Comparison of ENCODE assay signal across 8 cellular contexts in the genomic region with DNA sequence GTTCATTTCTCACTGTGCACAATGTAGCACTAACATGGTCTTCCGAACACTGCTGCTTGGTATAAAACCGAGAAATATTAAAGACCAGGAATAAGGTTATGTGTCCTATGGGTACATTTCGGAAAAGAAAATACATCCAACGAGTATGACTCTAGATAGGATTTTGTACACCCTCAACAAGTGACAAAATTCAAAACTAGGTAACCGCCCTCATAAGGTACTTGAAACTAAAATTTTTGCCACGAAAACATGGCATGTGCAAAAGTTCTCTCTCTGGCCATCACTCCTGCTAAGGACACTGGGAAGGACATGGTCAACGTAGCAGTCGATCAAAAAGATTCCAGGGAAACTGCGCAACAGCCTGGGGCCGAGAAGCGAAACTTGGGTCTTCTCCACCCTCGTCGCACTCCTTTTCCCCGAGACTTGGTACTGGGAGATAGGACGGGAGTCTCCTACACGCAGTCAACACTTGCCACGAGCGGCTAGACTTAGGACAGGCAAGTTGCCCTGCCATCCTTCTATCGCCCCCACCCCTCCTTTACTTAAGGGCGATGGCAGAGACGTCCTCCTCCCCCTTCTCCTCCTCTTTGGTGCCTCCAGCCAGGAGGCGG. TPM values are rescaled to one million over a fixed set of nuclear protein-coding genes. Genes with fewer than 3 reads are reported as not detected.
DNase-seq lines count a peak whose midpoint lies in the region; ATAC-seq and TF ChIP-seq lines count a peak whose summit lies in the region.

No MANE protein-coding gene starts in this region.

- peaks cover 23% of the 10 kb centered on the region for H3K27me3 Mint-ChIP-seq in brain

- peak overlapping the region; percentile 97 for H3K9ac ChIP-seq in iPS-20b (ENCODE audit: low read depth, low read length)
- H3K9ac ChIP-seq in skeletal muscle satellite cell (ENCODE audit: low read depth, low read length) = peak overlapping the region; percentile 97

- DNase-seq in AG04449 (ENCODE audit: low read depth, low spot score) (peak; percentile 65), GM12865 (ENCODE audit: low read depth) (no peak), NCI-H2227 (lab: John Stamatoyannopoulos, UW; ENCODE audit: unreplicated experiment) (peak; percentile 92), inferior parietal cortex (ENCODE audit: extremely low spot score) (no peak)

- H3K4me1 Mint-ChIP-seq in brain = peaks cover 61% of the 10 kb centered on the region

- no peaks in the 10 kb centered on the region for H3K27me3 ChIP-seq in iPS-20b (ENCODE audit: insufficient read depth, low read length)
- H3K27me3 ChIP-seq in skeletal muscle satellite cell (ENCODE audit: control insufficient read depth, insufficient read depth, low read length) = no peaks in the 10 kb centered on the region

- H3K27ac ChIP-seq in iPS-20b (ENCODE audit: low read length) = peak overlapping the region; percentile 93

- H3K4me1 ChIP-seq in iPS-20b (ENCODE audit: insufficient read depth, low read length) (peaks cover 4% of the 10 kb centered on the region; the same call in 1 of the 2 replicates), skeletal muscle satellite cell (ENCODE audit: control insufficient read depth, insufficient read depth, low read length) (peaks cover 20% of the 10 kb centered on the region)

- H3K36me3 ChIP-seq in iPS-20b (ENCODE audit: insufficient read depth, low read depth, low read length) (peaks cover 23% of the 10 kb centered on the region), skeletal muscle satellite cell (ENCODE audit: insufficient read depth, low read length) (peaks cover 11% of the 10 kb centered on the region)

- H3K36me3 Mint-ChIP-seq in brain = peaks cover 20% of the 10 kb centered on the region

- peak overlapping the region; percentile 100 for H3K27ac Mint-ChIP-seq in brain

- H3K9me3 Mint-ChIP-seq in brain = peaks cover 0 to 11% (median 3%) of the 10 kb centered on the region in 5 experiments

- peak overlapping the region; percentile 81 for H3K4me2 ChIP-seq in skeletal muscle satellite cell (ENCODE audit: low read length)

- CTCF ChIA-PET in AG04449 (lab: Yijun Ruan, JAX) = interaction anchor here (1.1 to 2.3 kb wide), 2 partner anchors 14 kb away, joined by 4 to 13 read pairs; no protein-coding TSS in a partner anchor

- H3K4me3 Mint-ChIP-seq in brain = peak overlapping the region; percentile 95 to 97 (median 96)

- POLR2A ChIA-PET in AG04449 (lab: Yijun Ruan, JAX) = interaction anchor here (0.8 kb wide), 1 partner anchor 375 kb away, joined by 4 read pairs; no protein-coding TSS in a partner anchor

- H3K9me3 ChIP-seq in iPS-20b (ENCODE audit: insufficient read depth, low read depth, low read length) (no peaks in the 10 kb centered on the region), skeletal muscle satellite cell (replicated peaks; ENCODE audit: low read length) (no peaks in the 10 kb centered on the region)

- TF ChIP-seq CTCF in AG04449 (IDR thresholded peaks at IDR 0.05; ENCODE audit: insufficient read depth, low read length, missing control alignments) = no peak
- no peak for TF ChIP-seq CTCF in GM12865 (IDR thresholded peaks at IDR 0.05; ENCODE audit: insufficient read depth, low read depth, low read length, missing control alignments)
- no peak for TF ChIP-seq CTCF in brain (conservative IDR thresholded peaks at IDR 0.05)

- ATAC-seq in GM18498 (IDR thresholded peaks at IDR 0.05; ENCODE audit: unreplicated experiment) = no peak

- H3K4me3 ChIP-seq in AG04449 (ENCODE audit: low read depth, low read length) (peak overlapping the region; percentile 86), GM12865 (ENCODE audit: low read depth, low read length) (peak overlapping the region; percentile 91), iPS-20b (ENCODE audit: low read length) (peak overlapping the region; percentile 87), skeletal muscle satellite cell (ENCODE audit: low read length) (peak overlapping the region; percentile 96)

RNA-seq across cellular contexts. Expression of gene TOR1AIP1, which starts 0.3 kb away (rescaled TPM):
- polyA plus RNA-seq in brain (ENCODE audit: insufficient read depth, low read depth, low replicate concordance) = 20.9 TPM
- 38.4 and 39.0 TPM in 2 replicates for total RNA-seq in skeletal muscle satellite cell (2012; rRNA removed)

RNA-seq across cellular contexts. Expression of gene TOR1AIP2, which starts 4.1 kb away (rescaled TPM):
- 6.2 TPM for polyA plus RNA-seq in brain (ENCODE audit: insufficient read depth, low read depth, low replicate concordance)
- 83.0 and 111 TPM in 2 replicates for total RNA-seq in skeletal muscle satellite cell (2012; rRNA removed)

Comparison
In these comparisons a context has a peak if more than half of its experiments do, and no peak if none do; other contexts are left out.
1. DNase-seq: peak in AG04449 (single experiment) and NCI-H2227 (single experiment); none in GM12865 (single experiment) and inferior parietal cortex (single experiment).
2. Peak in every context shown above with its lines, with median percentiles within 50 percentile points of each other: H3K4me3 ChIP-seq.